In the genomic region with DNA sequence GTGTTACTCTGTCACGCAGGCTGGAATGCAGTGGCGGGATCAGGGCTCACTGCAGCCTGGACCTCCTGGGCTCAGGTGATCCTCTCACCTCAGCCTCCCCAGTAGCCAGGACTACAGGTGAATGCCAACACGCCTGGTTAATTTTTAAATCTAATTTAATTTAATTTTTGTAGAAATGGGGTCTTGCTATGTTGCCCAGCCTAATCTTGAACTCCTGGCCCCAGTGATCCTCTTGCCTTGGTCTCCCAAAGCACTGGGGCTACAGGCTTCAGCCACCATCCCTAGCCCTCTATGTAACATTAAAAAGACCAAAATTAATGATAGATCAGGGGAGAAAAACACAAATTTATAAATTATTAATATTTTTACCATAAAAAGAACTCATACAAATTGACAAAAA, we compare ENCODE assay signal across 25 cellular contexts.
"Had no signal": no experiment of that assay in that cellular context is flagged by ENCODE, and none has a peak within 500 bp of the region (broad histone marks: within the 10 kb centered on the region; RNA-seq: fewer than 3 reads in every experiment).

No MANE protein-coding gene starts in this region.

- H3K4me3 ChIP-seq: pancreas, psoas muscle, stomach, thoracic aorta, thyroid gland, tibial nerve, upper lobe of left lung, vagina had no signal

- ATAC-seq: naive thymus-derived CD8-positive, alpha-beta T cell; natural killer cell treated with Interleukin-12 subunit alpha and Interleukin-12 subunit beta and Interleukin-15 and Interleukin-18, amount 100 ng/mL, for 72 hours; pancreas; psoas muscle; right cardiac atrium; sciatic nerve; stimulated activated effector memory CD8-positive, alpha-beta T cell treated with anti-CD3 and anti-CD28 coated beads, Interleukin-12 subunit alpha, Interleukin-12 subunit beta, amount 100 ng/mL, for 72 hours; stimulated activated naive B cell treated with anti-CD40 and anti-IgM and Interleukin-4, amounts not matched to agents 10 μg/mL and 1 μg/mL and 100 μg/mL, for 72 hours had no signal

- H3K27me3 ChIP-seq: neutrophil, pancreas, stomach, thyroid gland, tibial nerve, upper lobe of left lung, vagina had no signal

- H3K27ac ChIP-seq: neutrophil, pancreas, psoas muscle, stomach, thoracic aorta, thyroid gland, tibial nerve, upper lobe of left lung, vagina had no signal

- H3K4me1 ChIP-seq: pancreas, psoas muscle, stomach, thyroid gland, tibial nerve, upper lobe of left lung, vagina had no signal

- DNase-seq: naive thymus-derived CD8-positive, alpha-beta T cell; nephron progenitor cell; nucleus accumbens; pancreas; psoas muscle; right cardiac atrium; small intestine; stimulated activated CD4-positive, alpha-beta T cell treated with anti-CD3 and anti-CD28 coated beads, Interleukin-15, amount 100 ng/mL, for 24 hours; stimulated activated CD4-positive, alpha-beta T cell treated with anti-CD3 and anti-CD28 coated beads, Interleukin-2, amount 100 ng/mL, for 24 hours; stimulated activated CD4-positive, alpha-beta T cell treated with anti-CD3 and anti-CD28 coated beads, Interleukin-2, amount 100 ng/mL, for 48 hours; stimulated activated CD4-positive, alpha-beta T cell treated with anti-CD3 and anti-CD28 coated beads, Interleukin-4, amount 100 ng/mL, for 24 hours; stimulated activated naive B cell treated with anti-CD40 and anti-IgM and Interleukin-4, amounts not matched to agents 10 μg/mL and 1 μg/mL and 100 μg/mL, for 72 hours; stimulated activated naive CD4-positive, alpha-beta T cell treated with Interleukin-2 at 50 U/mL for 16 hours; stomach; thyroid gland; trophoblast cell; upper lobe of left lung had no signal

- FAIRE-seq: pancreas, small intestine, urothelium cell line had no signal

- H3K36me3 ChIP-seq: neutrophil, pancreas, stomach, thoracic aorta, thyroid gland, tibial nerve, upper lobe of left lung, vagina had no signal

- H3K9me3 ChIP-seq: neutrophil, pancreas, psoas muscle, stomach, thoracic aorta, thyroid gland, tibial nerve, upper lobe of left lung, vagina had no signal
